In the genomic region with DNA sequence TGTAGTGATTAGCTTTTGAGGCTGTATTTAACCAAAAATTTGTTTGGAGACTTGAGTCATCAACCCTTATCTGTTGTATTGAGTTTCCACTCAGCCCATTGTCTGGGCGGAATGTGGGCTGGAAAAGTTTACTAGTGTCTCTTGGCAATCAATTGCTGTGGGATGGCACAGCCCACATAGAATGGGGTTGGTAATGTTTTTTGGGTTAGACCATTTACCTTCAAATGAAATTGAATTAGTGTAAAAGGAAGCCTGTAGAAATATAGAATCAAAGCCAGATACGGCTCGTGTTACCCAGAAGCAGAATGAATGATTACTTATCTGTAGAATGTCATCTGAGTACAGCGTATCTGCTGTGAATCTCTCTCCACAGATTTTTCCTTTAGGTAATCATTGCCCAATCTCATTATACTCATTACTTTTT, we compare ENCODE assay signal across 12 cellular contexts.
A peak's percentile ranks its signal among the peaks of the same experiment; 100 is the strongest.
DNase-seq lines count a peak whose midpoint lies in the region; ATAC-seq, FAIRE-seq and TF ChIP-seq lines count a peak whose summit lies in the region.
"Had no signal": no experiment of that assay in that cellular context is flagged by ENCODE, and none has a peak within 500 bp of the region (broad histone marks: within the 10 kb centered on the region; RNA-seq: fewer than 3 reads in every experiment).

No MANE protein-coding gene starts in this region.

- no peak overlapping the region for H3K23ac ChIP-seq in trophoblast cell (ENCODE audit: low read length)

- H4K91ac ChIP-seq in trophoblast cell (ENCODE audit: low read depth, low read length), result no peak overlapping the region

- FAIRE-seq in small intestine (lab: Jason Lieb, UNC), result no peak
- FAIRE-seq: kidney had no signal

- no peak for TF ChIP-seq CTCF in astrocyte of the spinal cord (IDR thresholded peaks at IDR 0.05; ENCODE audit: low read depth, low read length)

- H3K79me2 ChIP-seq in trophoblast cell (ENCODE audit: control insufficient read depth, insufficient read depth, low read length, poor library complexity), result no peaks in the 10 kb centered on the region

- no peak overlapping the region for H2BK12ac ChIP-seq in trophoblast cell (ENCODE audit: low read length)

- H3K9ac ChIP-seq in trophoblast cell (ENCODE audit: low read length), result no peak overlapping the region

- no peak overlapping the region for H3K4ac ChIP-seq in trophoblast cell (ENCODE audit: low read depth, low read length)

- H4K12ac ChIP-seq in trophoblast cell (ENCODE audit: low read depth, low read length), result no peak overlapping the region

- no peak overlapping the region for H3K14ac ChIP-seq in trophoblast cell (ENCODE audit: low read length)

- H2AK5ac ChIP-seq in trophoblast cell (ENCODE audit: low read length), result no peak overlapping the region

- ATAC-seq in CD4-positive, CD25-positive, alpha-beta regulatory T cell (ENCODE audit: low read depth in 2 of 2), result no peak
- ATAC-seq in HG03342 (IDR thresholded peaks at IDR 0.05; ENCODE audit: unreplicated experiment) (no peak), GM21786 (IDR thresholded peaks at IDR 0.05; ENCODE audit: unreplicated experiment) (no peak)
- ATAC-seq: GM23338 had no signal

- no peak overlapping the region for H3K27ac ChIP-seq in CD4-positive, CD25-positive, alpha-beta regulatory T cell (ENCODE audit: insufficient read depth, low read length, poor library complexity, severe bottlenecking)
- peak overlapping the region; percentile 95 for H3K27ac ChIP-seq in trophoblast cell (ENCODE audit: low read depth, low read length)
- H3K27ac ChIP-seq in small intestine (ENCODE audit: low read depth in 1 of 2, low read length in 1 of 2), result no peak overlapping the region

- H3K4me1 ChIP-seq in CD4-positive, CD25-positive, alpha-beta regulatory T cell (ENCODE audit: control insufficient read depth, insufficient read depth, low read length, poor library complexity, severe bottlenecking), result peaks cover 16% of the 10 kb centered on the region
- H3K4me1 ChIP-seq in trophoblast cell (ENCODE audit: control insufficient read depth in 1 of 2, insufficient read depth in 2 of 2, low read length in 2 of 2) (peaks cover 13 to 30% of the 10 kb centered on the region in 2 experiments), small intestine (ENCODE audit: control insufficient read depth in 2 of 2, insufficient read depth in 1 of 2, low read depth in 1 of 2, low read length in 1 of 2) (peaks cover 2 to 5% of the 10 kb centered on the region in 2 donors)

- no peaks in the 10 kb centered on the region for H3K36me3 Mint-ChIP-seq in CD4-positive, CD25-positive, alpha-beta regulatory T cell

- H3K79me1 ChIP-seq in trophoblast cell (ENCODE audit: low read length), result peaks cover 36% of the 10 kb centered on the region

- WGBS in trophoblast cell (ENCODE audit: extremely low coverage, insufficient coverage, insufficient read length), result no CpG with 5 or more reads among the region's 4 CpGs
- WGBS in small intestine, 3 donors, result 53 to 78% (median 74%) methylated on average over 4 of the region's 4 CpGs

- no peak for DNase-seq in CD4-positive, CD25-positive, alpha-beta regulatory T cell
- DNase-seq in M059J (ENCODE audit: low read depth), result peak; percentile 87
- DNase-seq in astrocyte of the spinal cord (ENCODE audit: low read depth, low spot score), result peak; percentile 58
- DNase-seq in trophoblast cell, result peak; percentile 16 to 64
- no peak for DNase-seq in T1000 (lab: John Stamatoyannopoulos, UW)
- DNase-seq in small intestine, result no peak
- DNase-seq: kidney, NCI-H1436, testis had no signal

- H2BK120ac ChIP-seq in trophoblast cell (ENCODE audit: insufficient read depth, low read length, poor library complexity), result no peak overlapping the region

- H3K4me3 ChIP-seq in CD4-positive, CD25-positive, alpha-beta regulatory T cell (ENCODE audit: low read depth, low read length), result no peak overlapping the region
- H3K4me3 ChIP-seq in astrocyte of the spinal cord (ENCODE audit: low read depth, low read length) (no peak overlapping the region), trophoblast cell (ENCODE audit: low read depth, low read length) (no peak overlapping the region), small intestine (ENCODE audit: low read depth in 1 of 2, low read length in 2 of 2) (no peak overlapping the region)
- H3K4me3 ChIP-seq: GM23338, testis had no signal

- in situ Hi-C loops in astrocyte of the spinal cord (cut with HindIII; ENCODE audit: low sequenced_read_pairs), result no loop called here

- H3K18ac ChIP-seq in trophoblast cell (ENCODE audit: low read length), result no peak overlapping the region

- H3K4me2 ChIP-seq in trophoblast cell (ENCODE audit: low read length), result peak overlapping the region; percentile 14
- H3K4me2 ChIP-seq: GM23338 had no signal

- H3K27me3 ChIP-seq in CD4-positive, CD25-positive, alpha-beta regulatory T cell (ENCODE audit: control insufficient read depth, insufficient read depth, low read length), result no peaks in the 10 kb centered on the region
- no peaks in the 10 kb centered on the region for H3K27me3 ChIP-seq in trophoblast cell (ENCODE audit: insufficient read depth, low read length)
- H3K27me3 ChIP-seq in small intestine (ENCODE audit: control insufficient read depth in 2 of 2, insufficient read depth in 2 of 2, low read length in 2 of 2), result no peaks in the 10 kb centered on the region
- H3K27me3 ChIP-seq: testis had no signal

- peak overlapping the region in 2 of 3 donors; percentile 25 to 89 for H3K27ac Mint-ChIP-seq in CD4-positive, CD25-positive, alpha-beta regulatory T cell
- H3K27ac Mint-ChIP-seq: GM23338 had no signal

- H2AFZ ChIP-seq in trophoblast cell (ENCODE audit: insufficient read depth, low read length, poor library complexity), result no peak overlapping the region
- H2AFZ ChIP-seq: GM23338 had no signal

- H3K4me1 Mint-ChIP-seq in CD4-positive, CD25-positive, alpha-beta regulatory T cell, result peaks cover 8 to 44% (median 25%) of the 10 kb centered on the region in 4 donors

- no peaks in the 10 kb centered on the region for H3K36me3 ChIP-seq in CD4-positive, CD25-positive, alpha-beta regulatory T cell (ENCODE audit: control insufficient read depth, insufficient read depth, low read length)
- H3K36me3 ChIP-seq in trophoblast cell (ENCODE audit: control insufficient read depth in 1 of 2, insufficient read depth in 2 of 2, low read length in 2 of 2) (no peaks in the 10 kb centered on the region), small intestine (ENCODE audit: control insufficient read depth in 2 of 2, insufficient read depth in 2 of 2, low read length in 2 of 2) (no peaks in the 10 kb centered on the region)

- no peak overlapping the region for H2BK5ac ChIP-seq in trophoblast cell (ENCODE audit: low read depth, low read length, poor library complexity)

- H4K8ac ChIP-seq in trophoblast cell (ENCODE audit: low read depth, low read length), result no peak overlapping the region

- no peaks in the 10 kb centered on the region for H3K27me3 Mint-ChIP-seq in CD4-positive, CD25-positive, alpha-beta regulatory T cell

- no peak overlapping the region for H3K4me3 Mint-ChIP-seq in CD4-positive, CD25-positive, alpha-beta regulatory T cell
- H3K4me3 Mint-ChIP-seq: GM23338 had no signal

- H3K9me3 ChIP-seq in CD4-positive, CD25-positive, alpha-beta regulatory T cell (ENCODE audit: control insufficient read depth in 2 of 2, low read length in 2 of 2), result no peaks in the 10 kb centered on the region
- H3K9me3 ChIP-seq in trophoblast cell (ENCODE audit: insufficient read depth, low read depth, low read length), result no peaks in the 10 kb centered on the region
- no peaks in the 10 kb centered on the region for H3K9me3 ChIP-seq in small intestine (ENCODE audit: control insufficient read depth, low read depth)
- H3K9me3 ChIP-seq: testis had no signal

- H3K9me3 Mint-ChIP-seq in CD4-positive, CD25-positive, alpha-beta regulatory T cell, result peaks cover 0 to 5% (median 0%) of the 10 kb centered on the region in 7 donors
- H3K9me3 Mint-ChIP-seq: GM23338 had no signal

Comparison
In these comparisons a context has a peak if more than half of its experiments do, and no peak if none do; other contexts are left out.
1. DNase-seq: peak in M059J (single experiment), astrocyte of the spinal cord (single experiment) and trophoblast cell (2 of 2); none in CD4-positive, CD25-positive, alpha-beta regulatory T cell (0 of 3), T1000 (single experiment) and small intestine (single experiment).